ENCODE assay signal across 8 cellular contexts in genomic region chr5:124747770-124748686, GRCh38. TPM values are rescaled to one million over a fixed set of nuclear protein-coding genes. Genes with fewer than 3 reads are reported as not detected.
DNase-seq lines count a peak whose midpoint lies in the region; TF ChIP-seq lines count a peak whose summit lies in the region.

No MANE protein-coding gene starts in this region.

- TF ChIP-seq CTCF in GM12865 (IDR thresholded peaks at IDR 0.05; ENCODE audit: insufficient read depth, low read depth, low read length, missing control alignments), result no peak

- WGBS in GM23248 (ENCODE audit: low coverage in 1 of 2, low lambda C conversion rate in 2 of 2, missing lambda C conversion rate in 2 of 2), 2 experiments, result 1 to 2% methylated on average over 17 of the region's 17 CpGs

- H2AFZ ChIP-seq in GM23248, result peak overlapping the region; percentile 95

- H3K27me3 Mint-ChIP-seq in stimulated activated naive CD8-positive, alpha-beta T cell treated with anti-CD3 and anti-CD28 coated beads, Interleukin-15, Interleukin-2, amounts not matched to agents 100 ng/mL and 50 ng/mL, for 24 hours, result peaks cover 7% of the 10 kb centered on the region

- in situ Hi-C loops in GM23248 (cut with MboI), result no loop called here

- H3K27ac ChIP-seq in GM23248, result peak overlapping the region; percentile 55
- peak overlapping the region; percentile 90 for H3K27ac ChIP-seq in angular gyrus (ENCODE audit: low read depth, low read length)

- no peaks in the 10 kb centered on the region for H3K9me3 Mint-ChIP-seq in stimulated activated naive CD8-positive, alpha-beta T cell treated with anti-CD3 and anti-CD28 coated beads, Interleukin-15, Interleukin-2, amounts not matched to agents 100 ng/mL and 50 ng/mL, for 24 hours

- no peaks in the 10 kb centered on the region for H3K79me2 ChIP-seq in GM23248 (ENCODE audit: insufficient read depth)

- DNase-seq in GM12865 (ENCODE audit: low read depth) (peak; percentile 81), GM23248 (peak; percentile 59), MG63 (no peak), amniotic stem cell (lab: John Stamatoyannopoulos, UW) (no peak), posterior vena cava (ENCODE audit: low spot score) (no peak)

- H3K4me2 ChIP-seq in GM23248 (ENCODE audit: unreplicated experiment), result peak overlapping the region; percentile 100

- H3K9me3 ChIP-seq in GM23248 (ENCODE audit: low read depth) (no peaks in the 10 kb centered on the region), MG63 (no peaks in the 10 kb centered on the region), iPS-18c (ENCODE audit: control insufficient read depth, insufficient read depth, low read length) (no peaks in the 10 kb centered on the region)

- peak overlapping the region; percentile 78 for H3K9ac ChIP-seq in GM23248

- H3K27me3 ChIP-seq in GM23248 (replicated peaks; ENCODE audit: insufficient read depth) (no peaks in the 10 kb centered on the region), MG63 (no peaks in the 10 kb centered on the region)

- peaks cover 28% of the 10 kb centered on the region for H3K4me1 Mint-ChIP-seq in stimulated activated naive CD8-positive, alpha-beta T cell treated with anti-CD3 and anti-CD28 coated beads, Interleukin-15, Interleukin-2, amounts not matched to agents 100 ng/mL and 50 ng/mL, for 24 hours (ENCODE audit: low read depth)

- no peaks in the 10 kb centered on the region for H3K36me3 Mint-ChIP-seq in stimulated activated naive CD8-positive, alpha-beta T cell treated with anti-CD3 and anti-CD28 coated beads, Interleukin-15, Interleukin-2, amounts not matched to agents 100 ng/mL and 50 ng/mL, for 24 hours (ENCODE audit: low read depth)

- no peaks in the 10 kb centered on the region for H3K9me2 ChIP-seq in GM23248 (ENCODE audit: insufficient read depth)

- peaks cover 33% of the 10 kb centered on the region for H3K4me1 ChIP-seq in GM23248 (ENCODE audit: insufficient read depth)

- no peak overlapping the region for H3K27ac Mint-ChIP-seq in stimulated activated naive CD8-positive, alpha-beta T cell treated with anti-CD3 and anti-CD28 coated beads, Interleukin-15, Interleukin-2, amounts not matched to agents 100 ng/mL and 50 ng/mL, for 24 hours

- intact Hi-C loops in posterior vena cava (cut with DNase I), result loop anchor here (2.0 to 10.0 kb wide), 3 partner anchors 83 to 737 kb away; no protein-coding TSS in a partner anchor

- H3F3A ChIP-seq in GM23248 (ENCODE audit: insufficient read depth), result peaks cover 37% of the 10 kb centered on the region

- no peaks in the 10 kb centered on the region for H4K20me1 ChIP-seq in GM23248 (ENCODE audit: insufficient read depth)

- H3K36me3 ChIP-seq in GM23248 (ENCODE audit: low read depth), result no peaks in the 10 kb centered on the region
- H3K36me3 ChIP-seq in MG63, result no peaks in the 10 kb centered on the region

- peak overlapping the region; percentile 95 for H3K4me3 ChIP-seq in GM12865 (ENCODE audit: low read depth, low read length)
- peak overlapping the region; percentile 94 for H3K4me3 ChIP-seq in GM23248
- H3K4me3 ChIP-seq in MG63, result peak overlapping the region; percentile 62
- H3K4me3 ChIP-seq in iPS-18c (ENCODE audit: insufficient read depth, low read depth, low read length), result peak overlapping the region; percentile 78

- peak overlapping the region; percentile 74 for H3K4me3 Mint-ChIP-seq in stimulated activated naive CD8-positive, alpha-beta T cell treated with anti-CD3 and anti-CD28 coated beads, Interleukin-15, Interleukin-2, amounts not matched to agents 100 ng/mL and 50 ng/mL, for 24 hours

RNA-seq across cellular contexts. Expression of gene ZNF608, which starts 1.6 kb away (rescaled TPM):
- 2.1 and 2.4 TPM in 2 replicates for total RNA-seq in GM23248 (2014; rRNA removed; shearing (Covaris generic))
- 1.1 and 1.4 TPM in 2 replicates for polyA plus RNA-seq in GM23248 (2016; fragmentation: Nextera tagmentation; extraction: Ambion mirVana)
- 4.7 and 7.5 TPM in 2 replicates for total RNA-seq in MG63 (2014; rRNA removed; shearing (Covaris generic); ENCODE audit: low replicate concordance)
- 10 to 100 TPM; 11.4 to 11.9 TPM for total RNA-seq in posterior vena cava

Comparison
In these comparisons a context has a peak if more than half of its experiments do, and no peak if none do; other contexts are left out.
1. DNase-seq: peak in GM12865 (single experiment) and GM23248 (single experiment); none in MG63 (single experiment), amniotic stem cell (single experiment) and posterior vena cava (single experiment).
2. Peak in every context shown above with its lines, with median percentiles within 50 percentile points of each other: H3K4me3 ChIP-seq.